ENCODE assay signal across 15 cellular contexts in genomic region chr3:22585504-22585903, GRCh38.
A peak's percentile ranks its signal among the peaks of the same experiment; 100 is the strongest.
DNase-seq lines count a peak whose midpoint lies in the region; ATAC-seq and TF ChIP-seq lines count a peak whose summit lies in the region.
"Had no signal": no experiment of that assay in that cellular context is flagged by ENCODE, and none has a peak within 500 bp of the region (broad histone marks: within the 10 kb centered on the region; RNA-seq: fewer than 3 reads in every experiment).

No MANE protein-coding gene starts in this region.

- no peaks in the 10 kb centered on the region for H3K27me3 ChIP-seq in uterus
- no peaks in the 10 kb centered on the region for H3K27me3 ChIP-seq in right atrium auricular region

- ATAC-seq in GM21423 (IDR thresholded peaks at IDR 0.05; ENCODE audit: unreplicated experiment) (no peak), GM21619 (IDR thresholded peaks at IDR 0.05; ENCODE audit: unreplicated experiment) (no peak)

- H3K9me3 ChIP-seq in uterus (no peaks in the 10 kb centered on the region), right atrium auricular region (no peaks in the 10 kb centered on the region)

- intact Hi-C loops in uterus (cut with DNase I; ENCODE audit: low total_unique reads): no loop called here

- H3K4me3 ChIP-seq in uterus (no peak overlapping the region), right atrium auricular region (no peak overlapping the region)

- DNase-seq in G401 (ENCODE audit: low spot score) (peak; percentile 40), NCI-H226 (peak; percentile 54), astrocyte of the hippocampus (ENCODE audit: low read depth, low spot score) (peak; percentile 71), islet precursor cell (peak; percentile 55), uterus (no peak), right atrium auricular region (ENCODE audit: low spot score) (no peak)
- DNase-seq: amygdala; CD4-positive, CD25-positive, alpha-beta regulatory T cell; effector CD8-positive, alpha-beta T cell; hippocampal formation; NCI-H510A; SIG-M5; WERI-Rb-1 had no signal

- no peak for TF ChIP-seq POLR2A in uterus (IDR thresholded peaks at IDR 0.05)

- TF ChIP-seq CTCF in uterus (IDR thresholded peaks at IDR 0.05): no peak
- no peak for TF ChIP-seq CTCF in right atrium auricular region (IDR thresholded peaks at IDR 0.05)

- H3K36me3 ChIP-seq in uterus: no peaks in the 10 kb centered on the region
- no peaks in the 10 kb centered on the region for H3K36me3 ChIP-seq in right atrium auricular region
- H3K36me3 ChIP-seq: WERI-Rb-1 had no signal

- in situ Hi-C loops in G401 (cut with HindIII; ENCODE audit: low sequenced_read_pairs): no loop called here

- H3K27ac ChIP-seq in uterus: no peak overlapping the region
- no peak overlapping the region for H3K27ac ChIP-seq in right atrium auricular region
- H3K27ac ChIP-seq: WERI-Rb-1 had no signal

- H3K4me1 ChIP-seq in uterus: no peaks in the 10 kb centered on the region
- no peaks in the 10 kb centered on the region for H3K4me1 ChIP-seq in right atrium auricular region

Comparison
In these comparisons a context has a peak if more than half of its experiments do, and no peak if none do; other contexts are left out.
1. DNase-seq: peak in G401 (single experiment), NCI-H226 (single experiment), astrocyte of the hippocampus (single experiment) and islet precursor cell (single experiment); none in uterus (0 of 2) and right atrium auricular region (single experiment).